In the genomic region with DNA sequence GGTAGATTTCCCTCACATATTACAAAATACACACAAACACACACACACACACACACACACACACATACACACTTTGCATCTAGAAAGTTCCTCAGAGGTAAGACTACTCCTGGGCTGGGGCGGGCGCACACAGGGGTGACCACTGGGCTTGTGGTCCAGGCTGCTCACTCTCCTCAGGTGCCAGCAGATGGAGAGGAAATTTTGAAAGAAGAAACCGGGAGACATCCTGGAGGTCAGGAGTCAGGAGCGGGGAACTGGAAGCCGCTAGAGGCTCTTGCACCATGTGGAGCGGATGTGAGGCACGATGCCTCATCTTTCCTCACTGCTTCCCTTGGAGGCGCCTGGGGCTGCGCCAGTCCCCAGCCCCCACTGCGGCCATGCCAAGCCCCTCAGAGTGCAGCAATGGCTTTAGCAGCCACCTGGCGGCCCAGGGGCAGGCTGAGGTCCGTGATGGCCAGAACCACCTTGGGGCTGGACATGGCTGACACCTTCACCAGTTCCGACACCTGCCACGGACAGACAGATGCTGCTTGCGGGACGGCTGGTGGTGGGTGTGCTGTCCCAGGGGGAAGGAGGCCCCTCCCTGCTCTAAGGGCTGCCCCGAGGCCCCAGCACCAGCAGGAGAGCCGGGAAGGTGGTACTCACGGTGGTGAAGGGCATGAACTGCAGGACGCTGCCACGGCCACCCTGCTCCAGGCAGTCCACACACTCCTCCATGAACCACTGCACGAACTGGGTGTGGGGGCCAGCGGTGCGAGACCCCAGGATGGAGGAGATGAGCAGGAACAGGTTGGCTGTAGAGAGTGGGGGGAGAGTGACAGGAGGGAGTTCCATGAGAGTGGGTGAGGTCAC, we compare ENCODE assay signal across 14 cellular contexts. TPM values are rescaled to one million over a fixed set of nuclear protein-coding genes. Genes with fewer than 3 reads are reported as not detected.
DNase-seq lines count a peak whose midpoint lies in the region; ATAC-seq and TF ChIP-seq lines count a peak whose summit lies in the region.
"Had no signal": no experiment of that assay in that cellular context is flagged by ENCODE, and none has a peak within 500 bp of the region (broad histone marks: within the 10 kb centered on the region; RNA-seq: fewer than 3 reads in every experiment).

No MANE protein-coding gene starts in this region.

- H3K9me3 ChIP-seq in AG04450 (ENCODE audit: control insufficient read depth, insufficient read depth, low read length) (no peaks in the 10 kb centered on the region; the same call in 1 of the 2 replicates), endodermal cell (ENCODE audit: control insufficient read depth, low read length) (no peaks in the 10 kb centered on the region), muscle layer of colon (ENCODE audit: low read length) (no peaks in the 10 kb centered on the region)

- peak; percentile 47 for DNase-seq in AG04450 (ENCODE audit: low read depth, low spot score)
- peak; percentile 59 for DNase-seq in LHCN-M2 (ENCODE audit: low read depth)
- peak; percentile 75 for DNase-seq in endodermal cell
- DNase-seq in stimulated activated CD4-positive, alpha-beta T cell treated with anti-CD3 and anti-CD28 coated beads, Interleukin-4, amount 100 ng/mL, for 24 hours: no peak
- DNase-seq: activated T-cell treated with anti-CD3 and anti-CD28 coated beads, Interleukin-2, amount 50 U/mL, for 24 hours; midbrain; NCI-H524 had no signal

- ATAC-seq in GM18909 (IDR thresholded peaks at IDR 0.05; ENCODE audit: poor library complexity, unreplicated experiment) (no peak), HG02642 (IDR thresholded peaks at IDR 0.05; ENCODE audit: poor library complexity, unreplicated experiment) (no peak), HG02970 (IDR thresholded peaks at IDR 0.05; ENCODE audit: low FRiP score, unreplicated experiment) (no peak)

- peaks cover 35% of the 10 kb centered on the region for H3K36me3 Mint-ChIP-seq in endodermal cell (ENCODE audit: low read depth)

- H3K9ac ChIP-seq in endodermal cell (ENCODE audit: extremely low read depth, low read length, poor library complexity, severe bottlenecking): no peak overlapping the region
- no peak overlapping the region for H3K9ac ChIP-seq in muscle layer of colon (ENCODE audit: low read length)
- H3K9ac ChIP-seq: KMS-11 had no signal

- peaks cover 14% of the 10 kb centered on the region for H3K4me1 Mint-ChIP-seq in endodermal cell
- H3K4me1 Mint-ChIP-seq: B cell had no signal

- CTCF ChIA-PET in AG04450 (lab: Charles Lee): interaction anchor here (7.6 kb wide), 1 partner anchor 7 kb away, joined by 81 read pairs; no protein-coding TSS in a partner anchor

- H3K36me3 ChIP-seq in endodermal cell (ENCODE audit: control insufficient read depth, insufficient read depth, low read length) (peaks cover 12% of the 10 kb centered on the region), muscle layer of colon (ENCODE audit: insufficient read depth, low read length) (peaks cover 34% of the 10 kb centered on the region)

- WGBS in endodermal cell (ENCODE audit: insufficient coverage in 1 of 2, insufficient read length in 1 of 2), 2 experiments: 87 to 91% methylated on average over 15 to 24 of the region's 24 CpGs

- POLR2A ChIA-PET in AG04450 (lab: Yijun Ruan, JAX): interaction anchor here (0.6 to 1.3 kb wide), 6 partner anchors 35 to 94 kb away, joined by 3 to 5 read pairs (median 4); a partner anchor contains a TSS

- TF ChIP-seq CTCF in AG04450 (IDR thresholded peaks at IDR 0.05; ENCODE audit: low read depth, low read length) (no peak; the same call in 1 of the 2 replicates), endodermal cell (conservative IDR thresholded peaks at IDR 0.05) (peak; percentile 40)

- H3K4me1 ChIP-seq in endodermal cell (ENCODE audit: control insufficient read depth, insufficient read depth, low read length) (peaks cover 5% of the 10 kb centered on the region), muscle layer of colon (ENCODE audit: insufficient read depth, low read length) (peaks cover 26% of the 10 kb centered on the region)

- H3K27me3 ChIP-seq in AG04450 (ENCODE audit: control insufficient read depth, insufficient read depth, low read length): no peaks in the 10 kb centered on the region
- H3K27me3 ChIP-seq in endodermal cell (ENCODE audit: control insufficient read depth, insufficient read depth, low read length, poor library complexity, severe bottlenecking): no peaks in the 10 kb centered on the region
- no peaks in the 10 kb centered on the region for H3K27me3 ChIP-seq in muscle layer of colon (ENCODE audit: control insufficient read depth in 1 of 2, insufficient read depth in 2 of 2, low read length in 2 of 2)

- H3K27ac Mint-ChIP-seq in endodermal cell: peak overlapping the region; percentile 80
- H3K27ac Mint-ChIP-seq: activated T-cell treated with anti-CD3 and anti-CD28 coated beads, Interleukin-2, amount 50 U/mL, for 24 hours; B cell had no signal

- H3K9me3 Mint-ChIP-seq in endodermal cell: no peaks in the 10 kb centered on the region
- H3K9me3 Mint-ChIP-seq: activated T-cell treated with anti-CD3 and anti-CD28 coated beads, Interleukin-2, amount 50 U/mL, for 24 hours had no signal

- H3K4me3 ChIP-seq in AG04450 (ENCODE audit: low read depth, low read length) (no peak overlapping the region), endodermal cell (ENCODE audit: low read length) (no peak overlapping the region), muscle layer of colon (ENCODE audit: low read depth in 1 of 2, low read length in 2 of 2) (no peak overlapping the region)

- no peaks in the 10 kb centered on the region for H3K27me3 Mint-ChIP-seq in endodermal cell (ENCODE audit: insufficient read depth)
- H3K27me3 Mint-ChIP-seq: activated T-cell treated with anti-CD3 and anti-CD28 coated beads, Interleukin-2, amount 50 U/mL, for 24 hours; B cell had no signal

- H3K27ac ChIP-seq in AG04450 (ENCODE audit: low read depth, low read length) (peak overlapping the region; percentile 65), endodermal cell (ENCODE audit: low read depth, low read length) (no peak overlapping the region), muscle layer of colon (ENCODE audit: low read depth, low read length) (peak overlapping the region; percentile 71)
- H3K27ac ChIP-seq: KMS-11 had no signal

- no peak overlapping the region for H3K4me3 Mint-ChIP-seq in endodermal cell
- H3K4me3 Mint-ChIP-seq: activated T-cell treated with anti-CD3 and anti-CD28 coated beads, Interleukin-2, amount 50 U/mL, for 24 hours; B cell had no signal

RNA-seq across cellular contexts. Expression of a gene that starts 4.1 kb away (rescaled TPM):
- polyA plus RNA-seq in AG04450 (2011; rRNA removed): 0.05 TPM in 1 of 2 replicates, not detected in the other
- polyA minus RNA-seq in AG04450 (2011; rRNA and poly(A)+ RNA removed): not detected in 2 replicates
- 5.1 and 6.7 TPM in 2 replicates for total RNA-seq in LHCN-M2 (2014; rRNA removed)
- polyA plus RNA-seq in LHCN-M2 (2012): 1.1 TPM
- total RNA-seq in endodermal cell: not detected
- polyA plus RNA-seq in endodermal cell (2013, experiment 1 of 2): not detected
- polyA plus RNA-seq in endodermal cell (2013, experiment 2 of 2): not detected
- total RNA-seq: B cell; T-helper 1 cell treated with Interleukin-12 subunit alpha and Interleukin-12 subunit beta and Interleukin-4 antibody, amounts not matched to agents 30 ng/mL and 1 ng/mL, for 36 hours had no signal

RNA-seq across cellular contexts. Expression of a gene that starts 34.8 kb away (rescaled TPM):
- polyA plus RNA-seq in AG04450 (2011; rRNA removed): 47.0 and 54.0 TPM in 2 replicates
- 59.4 and 92.8 TPM in 2 replicates for polyA minus RNA-seq in AG04450 (2011; rRNA and poly(A)+ RNA removed)
- total RNA-seq in LHCN-M2 (2014; rRNA removed) (52.9 and 65.1 TPM in 2 replicates), endodermal cell (100 to 1,000 TPM; 106 to 124 TPM)
- 36.8 TPM for polyA plus RNA-seq in LHCN-M2 (2012)
- polyA plus RNA-seq in endodermal cell (2013, experiment 1 of 2): 119 TPM
- polyA plus RNA-seq in endodermal cell (2013, experiment 2 of 2): 101 TPM

RNA-seq across cellular contexts. Expression of a gene that starts 38.8 kb away (rescaled TPM):
- 62.6 and 81.6 TPM in 2 replicates for polyA plus RNA-seq in AG04450 (2011; rRNA removed)
- 71.4 and 98.7 TPM in 2 replicates for polyA minus RNA-seq in AG04450 (2011; rRNA and poly(A)+ RNA removed)
- total RNA-seq in LHCN-M2 (2014; rRNA removed) (153 and 159 TPM in 2 replicates), endodermal cell (100 to 1,000 TPM; 152 to 164 TPM)
- polyA plus RNA-seq in LHCN-M2 (2012): 127 TPM
- 142 TPM for polyA plus RNA-seq in endodermal cell (2013, experiment 1 of 2)
- polyA plus RNA-seq in endodermal cell (2013, experiment 2 of 2): 132 TPM

RNA-seq across cellular contexts. Expression of a gene that starts 43.4 kb away (rescaled TPM):
- polyA plus RNA-seq in AG04450 (2011; rRNA removed): 25.2 and 32.0 TPM in 2 replicates
- 20.2 and 24.6 TPM in 2 replicates for polyA minus RNA-seq in AG04450 (2011; rRNA and poly(A)+ RNA removed)
- total RNA-seq in LHCN-M2 (2014; rRNA removed): 22.3 and 32.5 TPM in 2 replicates
- polyA plus RNA-seq in LHCN-M2 (2012): 26.6 TPM
- 10 to 100 TPM; 12.7 to 14.4 TPM for total RNA-seq in endodermal cell
- polyA plus RNA-seq in endodermal cell (2013, experiment 1 of 2): 16.0 TPM
- 15.5 TPM for polyA plus RNA-seq in endodermal cell (2013, experiment 2 of 2)

RNA-seq across cellular contexts. Expression of a gene that starts 56.6 kb away (rescaled TPM):
- not detected in 2 replicates for polyA plus RNA-seq in AG04450 (2011; rRNA removed)
- polyA minus RNA-seq in AG04450 (2011; rRNA and poly(A)+ RNA removed): not detected in 2 replicates
- total RNA-seq in LHCN-M2 (2014; rRNA removed): not detected in 2 replicates
- polyA plus RNA-seq in LHCN-M2 (2012): not detected
- total RNA-seq in endodermal cell: not detected
- not detected for polyA plus RNA-seq in endodermal cell (2013, experiment 1 of 2)
- polyA plus RNA-seq in endodermal cell (2013, experiment 2 of 2): not detected
- total RNA-seq: B cell had no signal
